1 cellular context compared by ENCODE assay signal in genomic region chr5:109418752-109419352, GRCh38.
TF ChIP-seq lines count a peak whose summit lies in the region.

No MANE protein-coding gene starts in this region.

TF ChIP-seq in H1, 55 proteins besides CTCF, POLR2A, EP300 and RAD21:
- TF ChIP-seq ZNF274 (IDR thresholded peaks at IDR 0.05; ENCODE audit: borderline replicate concordance, extremely low read depth, low read length) (no peak), PHF8 (conservative IDR thresholded peaks at IDR 0.05; ENCODE audit: low read depth, low read length) (no peak), CTBP2 (IDR thresholded peaks at IDR 0.05; ENCODE audit: borderline replicate concordance, insufficient read depth, insufficient read length, low read length) (no peak), EZH2 (IDR thresholded peaks at IDR 0.05; ENCODE audit: low read depth, low read length, severe bottlenecking) (no peak), JUND (IDR thresholded peaks at IDR 0.05; ENCODE audit: low read length) (no peak)
